Comparison of ENCODE assay signal across 1 cellular context in the genomic region with DNA sequence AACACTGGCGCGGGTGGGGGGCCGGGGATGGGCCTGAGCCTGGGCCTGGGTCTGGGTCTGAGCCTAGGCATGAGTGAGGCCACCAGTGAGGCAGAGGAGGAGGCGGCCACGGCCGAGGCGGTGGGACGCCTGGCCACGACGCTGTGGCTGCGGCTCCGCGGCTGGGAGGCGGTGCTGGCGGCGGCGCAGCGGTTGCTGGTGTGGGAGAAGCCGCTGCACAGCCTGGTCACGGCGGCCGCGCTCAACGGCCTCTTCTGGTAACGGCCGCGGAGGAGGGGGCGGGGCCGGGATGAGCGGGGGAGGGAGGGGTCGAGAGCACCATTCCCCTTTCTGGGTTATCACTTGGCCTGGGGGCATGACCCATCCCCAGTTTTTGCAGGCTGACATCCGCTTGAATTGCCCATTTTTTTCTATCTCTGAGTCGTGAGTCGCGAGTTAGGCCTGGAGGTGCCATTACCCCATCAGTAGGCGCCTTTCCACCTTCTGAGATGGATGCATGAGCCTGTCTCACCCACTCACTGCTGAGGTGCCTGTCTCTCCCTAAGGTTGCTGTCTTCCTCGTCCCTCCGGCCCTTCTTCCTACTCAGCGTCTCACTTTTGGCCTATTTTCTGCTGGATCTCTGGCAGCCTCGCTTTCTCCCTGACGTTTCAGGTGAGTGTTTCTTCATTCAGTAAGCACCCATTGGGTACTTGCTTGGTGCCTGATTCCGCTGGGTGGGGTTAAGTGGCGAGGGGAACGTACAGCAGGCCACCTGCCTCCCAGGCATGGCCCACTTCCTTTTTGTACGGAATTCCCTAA.
TF ChIP-seq lines count a peak whose summit lies in the region.

No MANE protein-coding gene starts in this region.

TF ChIP-seq in WTC11, 78 proteins besides CTCF, POLR2A, EP300 and RAD21 (continued from another document):
- TF ChIP-seq, protein P1, sequence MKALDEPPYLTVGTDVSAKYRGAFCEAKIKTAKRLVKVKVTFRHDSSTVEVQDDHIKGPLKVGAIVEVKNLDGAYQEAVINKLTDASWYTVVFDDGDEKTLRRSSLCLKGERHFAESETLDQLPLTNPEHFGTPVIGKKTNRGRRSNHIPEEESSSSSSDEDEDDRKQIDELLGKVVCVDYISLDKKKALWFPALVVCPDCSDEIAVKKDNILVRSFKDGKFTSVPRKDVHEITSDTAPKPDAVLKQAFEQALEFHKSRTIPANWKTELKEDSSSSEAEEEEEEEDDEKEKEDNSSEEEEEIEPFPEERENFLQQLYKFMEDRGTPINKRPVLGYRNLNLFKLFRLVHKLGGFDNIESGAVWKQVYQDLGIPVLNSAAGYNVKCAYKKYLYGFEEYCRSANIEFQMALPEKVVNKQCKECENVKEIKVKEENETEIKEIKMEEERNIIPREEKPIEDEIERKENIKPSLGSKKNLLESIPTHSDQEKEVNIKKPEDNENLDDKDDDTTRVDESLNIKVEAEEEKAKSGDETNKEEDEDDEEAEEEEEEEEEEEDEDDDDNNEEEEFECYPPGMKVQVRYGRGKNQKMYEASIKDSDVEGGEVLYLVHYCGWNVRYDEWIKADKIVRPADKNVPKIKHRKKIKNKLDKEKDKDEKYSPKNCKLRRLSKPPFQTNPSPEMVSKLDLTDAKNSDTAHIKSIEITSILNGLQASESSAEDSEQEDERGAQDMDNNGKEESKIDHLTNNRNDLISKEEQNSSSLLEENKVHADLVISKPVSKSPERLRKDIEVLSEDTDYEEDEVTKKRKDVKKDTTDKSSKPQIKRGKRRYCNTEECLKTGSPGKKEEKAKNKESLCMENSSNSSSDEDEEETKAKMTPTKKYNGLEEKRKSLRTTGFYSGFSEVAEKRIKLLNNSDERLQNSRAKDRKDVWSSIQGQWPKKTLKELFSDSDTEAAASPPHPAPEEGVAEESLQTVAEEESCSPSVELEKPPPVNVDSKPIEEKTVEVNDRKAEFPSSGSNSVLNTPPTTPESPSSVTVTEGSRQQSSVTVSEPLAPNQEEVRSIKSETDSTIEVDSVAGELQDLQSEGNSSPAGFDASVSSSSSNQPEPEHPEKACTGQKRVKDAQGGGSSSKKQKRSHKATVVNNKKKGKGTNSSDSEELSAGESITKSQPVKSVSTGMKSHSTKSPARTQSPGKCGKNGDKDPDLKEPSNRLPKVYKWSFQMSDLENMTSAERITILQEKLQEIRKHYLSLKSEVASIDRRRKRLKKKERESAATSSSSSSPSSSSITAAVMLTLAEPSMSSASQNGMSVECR (CRISPR knock-in tag; IDR thresholded peaks at IDR 0.05; ENCODE audit: borderline replicate concordance), result 0 out of 2 replicates have a peak, but pooled peaks have one; percentile 38
